17 cellular contexts compared by ENCODE assay signal in the genomic region with DNA sequence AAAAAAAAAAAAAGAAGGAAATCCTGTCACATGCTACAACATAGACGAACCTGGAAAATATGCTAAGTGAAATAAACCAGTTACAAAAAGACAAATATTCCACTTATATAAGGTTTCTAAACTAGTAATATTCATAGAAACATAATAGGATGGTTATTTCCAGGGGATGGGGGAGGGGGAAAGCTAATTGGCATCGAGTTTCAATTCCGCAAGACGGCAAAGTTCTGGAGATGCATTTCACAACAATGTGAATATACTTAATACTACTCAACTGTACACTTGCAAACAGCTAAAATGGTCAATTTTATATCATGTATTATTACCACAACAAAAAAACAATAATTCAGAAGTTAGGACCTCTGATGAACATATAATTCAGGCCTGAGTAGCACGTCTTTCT. TPM values are rescaled to one million over a fixed set of nuclear protein-coding genes. Genes with fewer than 3 reads are reported as not detected.
"Had no signal": no experiment of that assay in that cellular context is flagged by ENCODE, and none has a peak within 500 bp of the region (broad histone marks: within the 10 kb centered on the region; RNA-seq: fewer than 3 reads in every experiment).

No MANE protein-coding gene starts in this region.

- DNase-seq: dermis blood vessel endothelial cell; effector CD4-positive, alpha-beta T cell; endodermal cell; erythroblast; foreskin melanocyte; heart right ventricle; hypothalamus; kidney glomerular epithelial cell; mesendoderm; naive B cell; occipital lobe; pancreas; right cardiac atrium; small intestine; stimulated activated CD4-positive, alpha-beta T cell treated with anti-CD3 and anti-CD28 coated beads, Interleukin-12 subunit alpha, Interleukin-12 subunit beta, amount 100 ng/mL, for 4 hours; stimulated activated naive CD4-positive, alpha-beta T cell treated with Interleukin-2 at 50 U/mL for 16 hours; thyroid gland had no signal

- H3K9me3 ChIP-seq: heart right ventricle, pancreas, thyroid gland had no signal

- H3K4me3 ChIP-seq: heart right ventricle, pancreas, thyroid gland had no signal

- H3K27me3 ChIP-seq: heart right ventricle, pancreas, thyroid gland had no signal

- H3K27ac ChIP-seq: pancreas, thyroid gland had no signal

- H3K36me3 ChIP-seq: pancreas, thyroid gland had no signal

- H3K4me1 ChIP-seq: thyroid gland had no signal

RNA-seq across cellular contexts. Expression of a gene that starts 37.9 kb away (rescaled TPM):
- total RNA-seq: endodermal cell had no signal

RNA-seq across cellular contexts. Expression of a gene that starts 43.1 kb away (rescaled TPM):
- total RNA-seq: endodermal cell had no signal
